8 cellular contexts compared by ENCODE assay signal in genomic region chr9:133375116-133375723, GRCh38. TPM values are rescaled to one million over a fixed set of nuclear protein-coding genes. Genes with fewer than 3 reads are reported as not detected.
DNase-seq lines count a peak whose midpoint lies in the region; ATAC-seq, FAIRE-seq and TF ChIP-seq lines count a peak whose summit lies in the region.

No MANE protein-coding gene starts in this region.

- ATAC-seq in GM19372 (IDR thresholded peaks at IDR 0.05; ENCODE audit: low read depth, unreplicated experiment): peak; percentile 1
- ATAC-seq in pancreas: peak; percentile 19 to 42 (median 41)

- intact Hi-C loops in pancreas (cut with DNase I): no loop called here

- H3K4me3 ChIP-seq in WERI-Rb-1 (ENCODE audit: low read depth, low read length): peak overlapping the region; percentile 78
- peak overlapping the region; percentile 90 for H3K4me3 ChIP-seq in fibroblast of pulmonary artery (replicated peaks; ENCODE audit: low read depth, low read length)
- peak overlapping the region; percentile 75 to 100 (median 98) for H3K4me3 ChIP-seq in pancreas

- peak; percentile 44 for TF ChIP-seq CTCF in WERI-Rb-1 (IDR thresholded peaks at IDR 0.05; ENCODE audit: low read depth, low read length)
- TF ChIP-seq CTCF in fibroblast of pulmonary artery (IDR thresholded peaks at IDR 0.05; ENCODE audit: low read length, missing control alignments): no peak
- TF ChIP-seq CTCF in pancreas (IDR thresholded peaks at IDR 0.05): no peak

- no peaks in the 10 kb centered on the region for H3K27me3 ChIP-seq in WERI-Rb-1 (ENCODE audit: insufficient read depth, low read depth, severe bottlenecking)
- H3K27me3 ChIP-seq in pancreas: no peaks in the 10 kb centered on the region

- H3K4me1 ChIP-seq in pancreas: peaks cover 23 to 49% (median 33%) of the 10 kb centered on the region in 3 donors

- H3K36me3 ChIP-seq in WERI-Rb-1 (peaks cover 32% of the 10 kb centered on the region), pancreas (no peaks in the 10 kb centered on the region)

- H3K9me3 ChIP-seq in WERI-Rb-1 (ENCODE audit: severe bottlenecking): peaks cover 10% of the 10 kb centered on the region
- no peaks in the 10 kb centered on the region for H3K9me3 ChIP-seq in pancreas

- peak overlapping the region; percentile 94 for H3K27ac ChIP-seq in WERI-Rb-1
- H3K27ac ChIP-seq in pancreas: peak overlapping the region; percentile 93 to 98 (median 95)

- FAIRE-seq in pancreas (lab: Jason Lieb, UNC): no peak

- WGBS in pancreas, 2 donors: 0 to 1% methylated on average over 27 to 39 of the region's 39 CpGs

- peak; percentile 53 for DNase-seq in D341Med (ENCODE audit: low spot score)
- peak; percentile 35 for DNase-seq in HPDE6-E6E7 (ENCODE audit: extremely low spot score)
- peak; percentile 47 for DNase-seq in WERI-Rb-1
- peak; percentile 44 for DNase-seq in fibroblast of pulmonary artery (ENCODE audit: low read depth)
- DNase-seq in pancreas: peak in 5 of 6 donors; percentile 50 to 82 (median 56)
- DNase-seq in stimulated activated naive CD4-positive, alpha-beta T cell treated with Interleukin-2 at 50 U/mL for 16 hours (lab: John Stamatoyannopoulos, UW): no peak
- DNase-seq in stimulated activated CD4-positive, alpha-beta T cell treated with anti-CD3 and anti-CD28 coated beads, Interleukin-12 subunit alpha, Interleukin-12 subunit beta, amount 100 ng/mL, for 4 hours: no peak

RNA-seq across cellular contexts. Expression of gene SURF4, which starts 0.6 kb away (rescaled TPM):
- total RNA-seq in pancreas: 100 to 1,000 TPM in 5 of 6 donors, 10 to 100 TPM in 1; 87.9 to 132 (median 129) TPM
- 100 to 1,000 TPM in 1 of 2 donors, 10 to 100 TPM in 1; 63.1 to 106 TPM for polyA plus RNA-seq in pancreas

RNA-seq across cellular contexts. Expression of gene STKLD1, which starts 0.9 kb away (rescaled TPM):
- total RNA-seq in pancreas: under 1 TPM; 0.31 to 0.94 (median 0.67) TPM
- polyA plus RNA-seq in pancreas: 1 to 10 TPM; 1.8 to 3.1 TPM

RNA-seq across cellular contexts. Expression of gene SURF2, which starts 18.9 kb away (rescaled TPM):
- 10 to 100 TPM in 4 of 6 donors, 1 to 10 TPM in 2; 7.8 to 18.7 (median 11.9) TPM for total RNA-seq in pancreas
- polyA plus RNA-seq in pancreas: 10 to 100 TPM; 37.3 to 52.4 TPM

RNA-seq across cellular contexts. Expression of gene SURF1, which starts 18.9 kb away (rescaled TPM):
- 10 to 100 TPM; 33.6 to 47.8 (median 37.2) TPM for total RNA-seq in pancreas
- polyA plus RNA-seq in pancreas: 10 to 100 TPM; 69.2 to 73.9 TPM

RNA-seq across cellular contexts. Expression of gene RPL7A, which starts 27.2 kb away (rescaled TPM):
- total RNA-seq in pancreas: 1,000 to 10,000 TPM; 1,234 to 2,140 (median 1,676) TPM
- 1,000 to 10,000 TPM; 1,900 to 1,906 TPM for polyA plus RNA-seq in pancreas

Comparison
In these comparisons a context has a peak if more than half of its experiments do, and no peak if none do; other contexts are left out.
1. DNase-seq: peak in D341Med (single experiment), HPDE6-E6E7 (single experiment), WERI-Rb-1 (single experiment), fibroblast of pulmonary artery (single experiment) and pancreas (5 of 6); none in stimulated activated naive CD4-positive, alpha-beta T cell treated with Interleukin-2 at 50 U/mL for 16 hours (single experiment) and stimulated activated CD4-positive, alpha-beta T cell treated with anti-CD3 and anti-CD28 coated beads, Interleukin-12 subunit alpha, Interleukin-12 subunit beta, amount 100 ng/mL, for 4 hours (single experiment).
2. Peak in every context shown above with its lines, with median percentiles within 50 percentile points of each other: H3K4me3 ChIP-seq.